In the genomic region with DNA sequence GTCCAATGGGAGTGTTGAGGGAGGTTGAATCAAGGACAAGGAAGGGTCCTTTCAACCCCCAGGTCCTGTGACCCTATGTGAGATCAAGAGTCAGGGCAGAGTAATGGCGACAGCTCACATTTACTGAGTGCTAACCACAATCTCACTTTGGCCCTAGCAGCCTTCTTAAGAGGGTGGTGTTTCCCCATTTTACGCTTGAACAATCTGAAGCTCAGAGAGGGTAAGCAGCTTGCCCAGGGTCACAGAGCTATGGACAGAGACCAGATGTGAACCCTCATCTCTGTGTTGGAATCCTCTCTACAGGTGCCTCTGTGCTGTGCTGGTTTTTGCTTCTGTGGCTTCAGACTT, we compare ENCODE assay signal across 13 cellular contexts.
A peak's percentile ranks its signal among the peaks of the same experiment; 100 is the strongest.
DNase-seq lines count a peak whose midpoint lies in the region; ATAC-seq and TF ChIP-seq lines count a peak whose summit lies in the region.
"Had no signal": no experiment of that assay in that cellular context is flagged by ENCODE, and none has a peak within 500 bp of the region (broad histone marks: within the 10 kb centered on the region; RNA-seq: fewer than 3 reads in every experiment).

No MANE protein-coding gene starts in this region.

- no peak overlapping the region for H3K9ac ChIP-seq in MM.1S (ENCODE audit: low read length)

- H3F3A ChIP-seq in MM.1S (ENCODE audit: insufficient read depth, low read length): peaks cover 28% of the 10 kb centered on the region

- H3K4me2 ChIP-seq in MM.1S (ENCODE audit: low read depth, low read length): no peak overlapping the region
- H3K4me2 ChIP-seq: hepatocyte had no signal

- peaks cover 10% of the 10 kb centered on the region for H4K20me1 ChIP-seq in MM.1S (ENCODE audit: insufficient read depth, low read length)

- ATAC-seq in GM21390 (IDR thresholded peaks at IDR 0.05; ENCODE audit: unreplicated experiment) (peak; percentile 20), HG03520 (IDR thresholded peaks at IDR 0.05; ENCODE audit: unreplicated experiment) (peak; percentile 21), naive B cell (ENCODE audit: low read depth in 2 of 2) (no peak)
- ATAC-seq: left ventricle myocardium superior had no signal

- peak overlapping the region; percentile 85 to 100 (median 96) for H3K27ac Mint-ChIP-seq in naive B cell

- H3K9me3 ChIP-seq in MM.1S (replicated peaks; ENCODE audit: insufficient read depth, low read length): no peaks in the 10 kb centered on the region

- no peak overlapping the region for H3K4me3 ChIP-seq in MM.1S (ENCODE audit: low read length)
- H3K4me3 ChIP-seq: hepatocyte had no signal

- H3K79me2 ChIP-seq in MM.1S (ENCODE audit: low read length): peaks cover 83% of the 10 kb centered on the region

- TF ChIP-seq CTCF in GM13976 (IDR thresholded peaks at IDR 0.05; ENCODE audit: borderline replicate concordance, control extremely low read depth, extremely low read depth, insufficient read depth, missing control alignments) (no peak), MM.1S (IDR thresholded peaks at IDR 0.05; ENCODE audit: low read length) (no peak)

- peak; percentile 65 for DNase-seq in GM13976 (ENCODE audit: low spot score)
- no peak for DNase-seq in naive B cell
- no peak for DNase-seq in MM.1S
- DNase-seq in activated effector memory CD4-positive, alpha-beta T cell treated with anti-CD3 and anti-CD28 coated beads, Interleukin-2, amount 50 U/mL, for 16 hours: no peak
- DNase-seq in AML-193 (lab: John Stamatoyannopoulos, UW): no peak
- no peak for DNase-seq in activated CD4-positive, CD25-positive, alpha-beta regulatory T cell treated with anti-CD3 and anti-CD28 coated beads, Interleukin-2, amount 50 U/mL, for 72 hours
- DNase-seq: CD4-positive, CD25-positive, alpha-beta regulatory T cell; KBM-7; left ventricle myocardium superior; NCI-H748 treated with DMSO at 0.1 percent for 48 hours had no signal

- H3K4me1 ChIP-seq in MM.1S (ENCODE audit: low read length): peaks cover 66% of the 10 kb centered on the region

- in situ Hi-C loops in GM13976 (cut with MboI; ENCODE audit: low sequenced_read_pairs, unreplicated experiment): no loop called here

- no peaks in the 10 kb centered on the region for H3K27me3 Mint-ChIP-seq in naive B cell
- H3K27me3 Mint-ChIP-seq: CD4-positive, CD25-positive, alpha-beta regulatory T cell had no signal

- H3K9me2 ChIP-seq in MM.1S (replicated peaks; ENCODE audit: insufficient read depth, low read length): no peaks in the 10 kb centered on the region

- H3K4me1 Mint-ChIP-seq in naive B cell: peaks cover 81 to 96% (median 95%) of the 10 kb centered on the region in 3 donors

- no peak overlapping the region for H2AFZ ChIP-seq in MM.1S (ENCODE audit: low read length)
- H2AFZ ChIP-seq: hepatocyte had no signal

- no peak overlapping the region for H3K27ac ChIP-seq in MM.1S (ENCODE audit: low read length)
- H3K27ac ChIP-seq: hepatocyte had no signal

- peaks cover 0 to 16% of the 10 kb centered on the region in 2 donors for H3K36me3 Mint-ChIP-seq in naive B cell

- H3K27me3 ChIP-seq in MM.1S (replicated peaks; ENCODE audit: insufficient read depth, low read length): no peaks in the 10 kb centered on the region
- H3K27me3 ChIP-seq: hepatocyte had no signal

- peak overlapping the region; percentile 33 to 78 (median 66) for H3K4me3 Mint-ChIP-seq in naive B cell

- H3K36me3 ChIP-seq in MM.1S (replicated peaks; ENCODE audit: insufficient read depth, low read length): no peaks in the 10 kb centered on the region

- peaks cover 0 to 7% (median 0%) of the 10 kb centered on the region in 7 donors for H3K9me3 Mint-ChIP-seq in naive B cell

Comparison
In these comparisons a context has a peak if more than half of its experiments do, and no peak if none do; other contexts are left out.
1. ATAC-seq: peak in GM21390 (single experiment) and HG03520 (single experiment); none in naive B cell (0 of 2).